Comparison of ENCODE assay signal across 13 cellular contexts in the genomic region with DNA sequence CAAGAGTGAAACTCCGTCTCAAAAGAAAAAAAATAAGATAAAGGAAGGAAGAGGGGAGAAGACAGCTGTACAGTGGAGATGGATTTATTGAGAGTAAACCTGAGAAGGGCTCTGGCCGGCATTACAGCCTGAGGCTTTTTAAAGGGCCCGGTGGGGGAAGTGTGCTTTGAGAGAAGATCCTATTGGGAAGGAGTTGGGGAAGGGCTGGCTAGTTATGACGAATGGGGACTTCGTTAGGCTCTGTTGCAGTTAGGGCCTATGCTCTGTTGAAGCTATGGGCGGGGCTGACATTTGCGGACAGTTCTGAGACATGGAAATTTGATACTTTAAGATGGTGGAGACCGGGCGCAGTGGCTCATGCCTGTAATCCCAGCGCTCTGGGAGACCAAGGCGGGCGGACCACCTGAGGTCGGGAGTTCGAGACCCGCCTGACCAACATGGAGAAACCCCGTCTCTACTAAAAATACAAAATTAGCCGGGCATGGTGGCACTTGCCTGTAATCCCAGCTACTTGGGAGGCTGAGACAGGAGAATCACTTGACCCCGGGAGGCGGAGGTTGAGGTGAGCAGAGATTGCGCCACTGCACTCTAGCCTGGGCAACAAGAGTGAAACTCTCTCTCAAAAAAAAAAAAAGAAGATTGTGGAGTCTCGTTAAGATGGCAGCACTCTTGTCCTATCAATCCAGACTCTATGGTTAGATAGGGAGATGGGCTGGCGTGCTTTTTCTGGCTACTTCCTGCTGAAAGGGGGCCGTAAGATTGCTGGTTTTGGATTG. TPM values are rescaled to one million over a fixed set of nuclear protein-coding genes. Genes with fewer than 3 reads are reported as not detected.
DNase-seq lines count a peak whose midpoint lies in the region; ATAC-seq and TF ChIP-seq lines count a peak whose summit lies in the region.
"Had no signal": no experiment of that assay in that cellular context is flagged by ENCODE, and none has a peak within 500 bp of the region (broad histone marks: within the 10 kb centered on the region; RNA-seq: fewer than 3 reads in every experiment).

No MANE protein-coding gene starts in this region.

- TF ChIP-seq POLR2A in spleen (IDR thresholded peaks at IDR 0.05), result no peak

- H3K36me3 ChIP-seq in HEK293 (ENCODE audit: control insufficient read depth in 2 of 2, insufficient read depth in 1 of 2, low read length in 2 of 2) (no peaks in the 10 kb centered on the region), spleen (no peaks in the 10 kb centered on the region)

- H3K4me3 ChIP-seq in HEK293 (ENCODE audit: low read depth, low read length), result no peak overlapping the region
- H3K4me3 ChIP-seq in spleen, result no peak overlapping the region

- no peaks in the 10 kb centered on the region for H3K27me3 ChIP-seq in spleen (replicated peaks in 1 of 7)

- H3K27ac ChIP-seq in HEK293 (ENCODE audit: extremely low read depth, low read depth, low read length) (no peak overlapping the region), spleen (peak overlapping the region in 1 of 8 donors; percentile 33)

- 81 to 88% (median 82%) methylated on average over 23 of the region's 23 CpGs for WGBS in spleen, 5 donors

- POLR2A ChIA-PET in HEK293 (lab: Yijun Ruan, JAX), result interaction anchor here (0.7 to 0.9 kb wide), 2 partner anchors 9 to 11 kb away, joined by 3 read pairs; no protein-coding TSS in a partner anchor

- no peaks in the 10 kb centered on the region for H3K9me3 ChIP-seq in HEK293 (ENCODE audit: control insufficient read depth, insufficient read depth, low read depth, low read length)
- no peaks in the 10 kb centered on the region for H3K9me3 ChIP-seq in spleen

- peak; percentile 84 for DNase-seq in SK-N-DZ (ENCODE audit: low spot score)
- DNase-seq in iPS-NIHi7 (ENCODE audit: extremely low spot score), result peak; percentile 46
- DNase-seq in sciatic nerve (ENCODE audit: low spot score), result no peak
- DNase-seq in H4 (ENCODE audit: low spot score), result no peak
- no peak for DNase-seq in spleen
- no peak for DNase-seq in NCI-H146 treated with DMSO at 0.1 percent for 48 hours (lab: John Stamatoyannopoulos, UW; ENCODE audit: unreplicated experiment)
- DNase-seq: caudate nucleus; EL; endodermal cell; stimulated activated CD4-positive, alpha-beta T cell treated with anti-CD3 and anti-CD28 coated beads, Interleukin-15, amount 100 ng/mL, for 24 hours had no signal

- CTCF ChIA-PET in HEK293 (lab: Yijun Ruan, JAX), result interaction anchor here (0.6 to 1.8 kb wide), 6 partner anchors 10 to 448 kb away, joined by 3 to 7 read pairs (median 3); no protein-coding TSS in a partner anchor

- ATAC-seq in sciatic nerve, result peak; percentile 44
- ATAC-seq: SK-N-SH treated with all-trans-retinoic acid at 6 μM for 48 hours had no signal

- no peak for TF ChIP-seq CTCF in HEK293 (tag by site-specific recombination; IDR thresholded peaks at IDR 0.05)
- no peak for TF ChIP-seq CTCF in spleen (IDR thresholded peaks at IDR 0.05 in 8 of 11, conservative IDR thresholded peaks at IDR 0.05 in 3 of 11)

- intact Hi-C loops in sciatic nerve (cut with DNase I), result no loop called here
- intact Hi-C loops in spleen (cut with DNase I; ENCODE audit: low total_unique reads), result no loop called here

- H3K4me1 ChIP-seq in HEK293 (ENCODE audit: control insufficient read depth, insufficient read depth, low read length) (0 out of 2 replicates have a peak, but pooled peaks cover 3% of the 10 kb centered on the region), spleen (peaks cover 0 to 22% (median 5%) of the 10 kb centered on the region in 6 donors)

TF ChIP-seq in HEK293, 187 proteins besides CTCF, POLR2A, EP300 and RAD21:
- TF ChIP-seq ZFP69B (tag by site-specific recombination; IDR thresholded peaks at IDR 0.05) (no peak), ZNF341 (tag by site-specific recombination; IDR thresholded peaks at IDR 0.05; ENCODE audit: low read depth) (peak; percentile 83)
- TF ChIP-seq, protein P1, sequence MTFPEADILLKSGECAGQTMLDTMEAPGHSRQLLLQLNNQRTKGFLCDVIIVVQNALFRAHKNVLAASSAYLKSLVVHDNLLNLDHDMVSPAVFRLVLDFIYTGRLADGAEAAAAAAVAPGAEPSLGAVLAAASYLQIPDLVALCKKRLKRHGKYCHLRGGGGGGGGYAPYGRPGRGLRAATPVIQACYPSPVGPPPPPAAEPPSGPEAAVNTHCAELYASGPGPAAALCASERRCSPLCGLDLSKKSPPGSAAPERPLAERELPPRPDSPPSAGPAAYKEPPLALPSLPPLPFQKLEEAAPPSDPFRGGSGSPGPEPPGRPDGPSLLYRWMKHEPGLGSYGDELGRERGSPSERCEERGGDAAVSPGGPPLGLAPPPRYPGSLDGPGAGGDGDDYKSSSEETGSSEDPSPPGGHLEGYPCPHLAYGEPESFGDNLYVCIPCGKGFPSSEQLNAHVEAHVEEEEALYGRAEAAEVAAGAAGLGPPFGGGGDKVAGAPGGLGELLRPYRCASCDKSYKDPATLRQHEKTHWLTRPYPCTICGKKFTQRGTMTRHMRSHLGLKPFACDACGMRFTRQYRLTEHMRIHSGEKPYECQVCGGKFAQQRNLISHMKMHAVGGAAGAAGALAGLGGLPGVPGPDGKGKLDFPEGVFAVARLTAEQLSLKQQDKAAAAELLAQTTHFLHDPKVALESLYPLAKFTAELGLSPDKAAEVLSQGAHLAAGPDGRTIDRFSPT (tag by site-specific recombination; IDR thresholded peaks at IDR 0.05), result no peak
TF ChIP-seq in HEK293: peak in this region for 1.

RNA-seq across cellular contexts. Expression of gene C9orf50, which starts 33.2 kb away (rescaled TPM):
- polyA plus RNA-seq in SK-N-DZ (2014; cell fraction: cytosol; rRNA removed), result not detected in 2 replicates
- polyA plus RNA-seq in SK-N-DZ (2014; cell fraction: nucleus; rRNA removed), result 0.13 TPM in 1 of 2 replicates, not detected in the other
- total RNA-seq in sciatic nerve (2.2 TPM), spleen (under 1 TPM in 1 of 7 donors, not detected in 6; 0.22 TPM)
- not detected in 2 replicates for total RNA-seq in H4 (2014; rRNA removed; shearing (Covaris generic))
- polyA plus RNA-seq in spleen, result under 1 TPM; 0.12 to 0.46 (median 0.16) TPM
- total RNA-seq: endodermal cell had no signal
- polyA plus RNA-seq: CD14-positive monocyte had no signal

RNA-seq across cellular contexts. Expression of gene NTMT1, which starts 38.3 kb away (rescaled TPM):
- 72.1 and 78.3 TPM in 2 replicates for polyA plus RNA-seq in SK-N-DZ (2014; cell fraction: cytosol; rRNA removed)
- polyA plus RNA-seq in SK-N-DZ (2014; cell fraction: nucleus; rRNA removed), result 29.8 and 37.9 TPM in 2 replicates
- total RNA-seq in sciatic nerve, result 28.0 TPM
- 42.0 and 47.8 TPM in 2 replicates for total RNA-seq in H4 (2014; rRNA removed; shearing (Covaris generic))
- 10 to 100 TPM; 22.8 to 49.3 (median 35.8) TPM for total RNA-seq in spleen
- 10 to 100 TPM; 24.8 to 50.5 (median 39.1) TPM for polyA plus RNA-seq in spleen

RNA-seq across cellular contexts. Expression of gene ASB6, which starts 54.3 kb away (rescaled TPM):
- polyA plus RNA-seq in SK-N-DZ (2014; cell fraction: cytosol; rRNA removed), result 14.4 and 23.2 TPM in 2 replicates
- 31.9 and 32.7 TPM in 2 replicates for polyA plus RNA-seq in SK-N-DZ (2014; cell fraction: nucleus; rRNA removed)
- total RNA-seq in sciatic nerve (18.6 TPM), spleen (10 to 100 TPM; 17.2 to 30.8 (median 22.3) TPM)
- total RNA-seq in H4 (2014; rRNA removed; shearing (Covaris generic)), result 8.3 and 13.3 TPM in 2 replicates
- polyA plus RNA-seq in spleen, result 10 to 100 TPM; 11.5 to 23.2 (median 17.8) TPM

Comparison
In these comparisons a context has a peak if more than half of its experiments do, and no peak if none do; other contexts are left out.
1. DNase-seq: peak in SK-N-DZ (single experiment) and iPS-NIHi7 (single experiment); none in sciatic nerve (single experiment), H4 (single experiment), spleen (single experiment) and NCI-H146 treated with DMSO at 0.1 percent for 48 hours (single experiment).